17 cellular contexts compared by ENCODE assay signal in genomic region chr6:69880570-69880969, GRCh38. TPM values are rescaled to one million over a fixed set of nuclear protein-coding genes. Genes with fewer than 3 reads are reported as not detected.
DNase-seq lines count a peak whose midpoint lies in the region; ATAC-seq and TF ChIP-seq lines count a peak whose summit lies in the region.
"Had no signal": no experiment of that assay in that cellular context is flagged by ENCODE, and none has a peak within 500 bp of the region (broad histone marks: within the 10 kb centered on the region; RNA-seq: fewer than 3 reads in every experiment).

No MANE protein-coding gene starts in this region.

- ATAC-seq in GM19395 (IDR thresholded peaks at IDR 0.05; ENCODE audit: unreplicated experiment) (peak; percentile 45), HG02840 (IDR thresholded peaks at IDR 0.05; ENCODE audit: low FRiP score, unreplicated experiment) (peak; percentile 36), GM21737 (IDR thresholded peaks at IDR 0.05; ENCODE audit: unreplicated experiment) (no peak)

- no peaks in the 10 kb centered on the region for H3K9me2 ChIP-seq in OCI-LY7 (ENCODE audit: insufficient read depth, low read length)

- CTCF ChIA-PET in OCI-LY7 (lab: Charles Lee; ENCODE audit: unreplicated experiment) = interaction anchor here (1.7 kb wide), 1 partner anchor 13 kb away, joined by 5 read pairs; no protein-coding TSS in a partner anchor

- H3K27ac ChIP-seq in OCI-LY7 (ENCODE audit: low read depth, low read length, poor library complexity, severe bottlenecking) (peak overlapping the region; percentile 31), tibial nerve (no peak overlapping the region), coronary artery (no peak overlapping the region)
- H3K27ac ChIP-seq: parathyroid adenoma, stomach, vagina, WERI-Rb-1 had no signal

- H2AFZ ChIP-seq in OCI-LY7 (ENCODE audit: low read length) = peak overlapping the region; percentile 78
- H2AFZ ChIP-seq: parathyroid adenoma had no signal

- POLR2A ChIA-PET in OCI-LY7 (lab: Charles Lee) = interaction anchor here (0.9 to 1.3 kb wide), 3 partner anchors 9 to 14 kb away, joined by 4 to 5 read pairs (median 4); partner anchors contain the start of gene COL19A1

- no peaks in the 10 kb centered on the region for H3K9me3 ChIP-seq in OCI-LY7 (ENCODE audit: low read length)
- no peaks in the 10 kb centered on the region for H3K9me3 ChIP-seq in tibial nerve
- H3K9me3 ChIP-seq: stomach, vagina had no signal

- H3K4me1 ChIP-seq in OCI-LY7 (ENCODE audit: insufficient read depth, low read length, poor library complexity, severe bottlenecking) (peaks cover 25% of the 10 kb centered on the region), tibial nerve (no peaks in the 10 kb centered on the region)
- H3K4me1 ChIP-seq: parathyroid adenoma, stomach, vagina had no signal

- H3K36me3 ChIP-seq in OCI-LY7 (ENCODE audit: insufficient read depth, low read length) (no peaks in the 10 kb centered on the region), tibial nerve (no peaks in the 10 kb centered on the region)
- H3K36me3 ChIP-seq: stomach, vagina, WERI-Rb-1 had no signal

- no peaks in the 10 kb centered on the region for H4K20me1 ChIP-seq in OCI-LY7 (ENCODE audit: insufficient read depth, low read length)

- no peaks in the 10 kb centered on the region for H3K27me3 ChIP-seq in tibial nerve
- H3K27me3 ChIP-seq: stomach, vagina had no signal

- BruUV-seq in OCI-LY7 (replicated peaks; lab: Mats Ljungman, UMichigan) = no TSS peak

- intact Hi-C loops in OCI-LY7 (cut with micrococcal nuclease; ENCODE audit: unreplicated experiment) = loop anchor here (2.0 to 5.0 kb wide), 2 partner anchors 84 to 532 kb away; partner anchors contain the start of genes FAM135A and LMBRD1

- 89 to 92% methylated on average over 3 of the region's 3 CpGs for WGBS in tibial nerve, 2 donors

- DNase-seq in ELR (ENCODE audit: low read depth) = peak; percentile 24
- DNase-seq in OCI-LY7 (ENCODE audit: low spot score) = peak; percentile 34
- DNase-seq in tibial nerve (ENCODE audit: low spot score in 2 of 2) = no peak
- no peak for DNase-seq in coronary artery (ENCODE audit: low spot score)
- no peak for DNase-seq in cerebellar cortex (ENCODE audit: low spot score)
- DNase-seq: activated gamma-delta T cell, aorta, MM.1S, NCI-H2081, small intestine, stomach, WERI-Rb-1 had no signal

- no peaks in the 10 kb centered on the region for H3K79me2 ChIP-seq in OCI-LY7 (ENCODE audit: insufficient read depth, low read depth, low read length)
- H3K79me2 ChIP-seq: parathyroid adenoma had no signal

- no peak for TF ChIP-seq POLR2A in tibial nerve (IDR thresholded peaks at IDR 0.05)

- TF ChIP-seq CTCF in OCI-LY7 (conservative IDR thresholded peaks at IDR 0.05; ENCODE audit: low read length) = no peak
- TF ChIP-seq CTCF in tibial nerve (IDR thresholded peaks at IDR 0.05) = no peak
- TF ChIP-seq CTCF in coronary artery (IDR thresholded peaks at IDR 0.05) = no peak

- peak overlapping the region; percentile 82 for H3K4me2 ChIP-seq in OCI-LY7 (ENCODE audit: low read length)

- peak overlapping the region; percentile 58 for H3K4me3 ChIP-seq in OCI-LY7 (ENCODE audit: low read depth, low read length, poor library complexity, severe bottlenecking)
- H3K4me3 ChIP-seq in tibial nerve = no peak overlapping the region
- no peak overlapping the region for H3K4me3 ChIP-seq in coronary artery
- H3K4me3 ChIP-seq: stomach, vagina had no signal

- TF ChIP-seq EP300 in tibial nerve (IDR thresholded peaks at IDR 0.05) = no peak

RNA-seq across cellular contexts. Expression of gene COL19A1, which starts 14.2 kb away (rescaled TPM):
- total RNA-seq in OCI-LY7 (2014; rRNA removed; shearing (Covaris generic)) = 0.03 TPM in 2 replicates
- total RNA-seq in OCI-LY7 (2022) (0.30 TPM in 1 of 2 replicates, not detected in the other), tibial nerve (under 1 TPM in 2 of 4 donors, not detected in 2; under 0.01 to 0.42 TPM)

Comparison
In these comparisons a context has a peak if more than half of its experiments do, and no peak if none do; other contexts are left out.
1. DNase-seq: peak in ELR (single experiment) and OCI-LY7 (single experiment); none in tibial nerve (0 of 2), coronary artery (single experiment) and cerebellar cortex (single experiment).